ENCODE assay signal across 9 cellular contexts in the genomic region with DNA sequence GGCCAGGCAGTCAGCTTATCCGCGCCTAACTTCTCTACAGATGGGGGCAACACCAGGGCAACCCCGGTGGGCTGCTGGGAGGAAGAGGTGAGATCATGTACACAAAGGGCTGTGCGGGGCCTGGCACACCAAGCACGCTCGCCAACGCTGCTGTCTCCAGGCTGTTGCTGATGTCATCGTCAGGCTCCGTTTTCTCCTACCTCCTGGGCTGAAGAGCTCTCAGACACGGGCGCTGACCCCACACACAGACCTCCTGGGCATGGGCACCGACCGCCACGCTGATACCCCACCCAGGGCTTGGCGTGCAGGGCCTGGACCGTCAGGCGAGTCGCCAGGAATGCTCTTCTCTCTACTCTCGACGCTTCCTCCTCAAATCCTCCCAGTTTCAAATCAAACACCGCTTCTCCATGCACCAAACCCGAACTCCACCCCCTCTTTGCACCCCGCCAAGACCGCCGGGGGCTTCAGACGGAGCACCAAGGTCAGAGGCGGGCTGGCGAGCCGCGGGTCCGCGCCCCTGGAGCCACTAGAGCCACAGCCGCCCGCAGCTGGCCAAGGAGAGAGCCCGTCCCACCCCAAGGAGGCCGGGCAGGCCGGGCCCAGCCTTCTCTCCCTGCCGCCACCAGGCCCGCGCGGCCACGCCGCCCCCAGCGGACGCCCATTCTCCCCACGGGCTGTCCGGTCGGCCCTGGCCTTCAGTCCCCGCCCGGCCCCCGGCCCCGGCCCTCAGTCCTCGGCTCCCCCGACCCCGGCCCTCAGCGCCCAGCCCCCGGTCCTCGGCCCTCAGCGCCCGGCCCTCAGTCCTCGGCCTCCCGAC. TPM values are rescaled to one million over a fixed set of nuclear protein-coding genes. Genes with fewer than 3 reads are reported as not detected.
DNase-seq lines count a peak whose midpoint lies in the region; ATAC-seq and TF ChIP-seq lines count a peak whose summit lies in the region.
"Had no signal": no experiment of that assay in that cellular context is flagged by ENCODE, and none has a peak within 500 bp of the region (broad histone marks: within the 10 kb centered on the region; RNA-seq: fewer than 3 reads in every experiment).

No MANE protein-coding gene starts in this region.

- ATAC-seq in GM18868 (IDR thresholded peaks at IDR 0.05; ENCODE audit: unreplicated experiment): no peak
- no peak for ATAC-seq in GM18519 (IDR thresholded peaks at IDR 0.05; ENCODE audit: low FRiP score, unreplicated experiment)

- H3K4me1 ChIP-seq in DOHH2 (ENCODE audit: control insufficient read depth, low read length) (peaks cover 51% of the 10 kb centered on the region), adrenal gland (replicated peaks in 1 of 2) (peaks cover 30 to 54% of the 10 kb centered on the region in 2 donors), iPS-20b (ENCODE audit: insufficient read depth, low read length) (peaks cover 21% of the 10 kb centered on the region; the same call in 1 of the 2 replicates), spleen (peaks cover 50 to 61% (median 57%) of the 10 kb centered on the region in 6 donors)

- H3K79me2 ChIP-seq in DOHH2 (ENCODE audit: control insufficient read depth, low read length): peaks cover 43% of the 10 kb centered on the region

- H3K9me2 ChIP-seq in DOHH2 (replicated peaks; ENCODE audit: control insufficient read depth, low read length): no peaks in the 10 kb centered on the region

- DNase-seq in M059J (ENCODE audit: low read depth) (peak; percentile 25), adrenal gland (peak in 6 of 7 donors; percentile 41 to 82 (median 60)), spleen (peak; percentile 86), middle frontal gyrus (ENCODE audit: extremely low spot score, low spot score) (no peak)

- peaks cover 18% of the 10 kb centered on the region for H3F3A ChIP-seq in DOHH2 (ENCODE audit: control insufficient read depth, insufficient read depth)

- H3K4me3 ChIP-seq in DOHH2 (ENCODE audit: low read length): peak overlapping the region; percentile 82
- H3K4me3 ChIP-seq in adrenal gland: peak overlapping the region; percentile 1 to 99 (median 55)
- peak overlapping the region; percentile 73 for H3K4me3 ChIP-seq in iPS-20b (ENCODE audit: low read length)
- H3K4me3 ChIP-seq in spleen: peak overlapping the region; percentile 54 to 97 (median 80)

- TF ChIP-seq POLR2A in adrenal gland (IDR thresholded peaks at IDR 0.05) (peak in 1 of 2 donors; percentile 0), spleen (IDR thresholded peaks at IDR 0.05) (no peak)

- peaks cover 40% of the 10 kb centered on the region for H3K36me3 ChIP-seq in DOHH2 (ENCODE audit: control insufficient read depth, low read length)
- no peaks in the 10 kb centered on the region for H3K36me3 ChIP-seq in adrenal gland (replicated peaks in 1 of 2)
- H3K36me3 ChIP-seq in iPS-20b (ENCODE audit: insufficient read depth, low read depth, low read length): no peaks in the 10 kb centered on the region
- H3K36me3 ChIP-seq in spleen: no peaks in the 10 kb centered on the region

- intact Hi-C loops in adrenal gland (cut with DNase I): no loop called here
- intact Hi-C loops in spleen (cut with DNase I; ENCODE audit: low total_unique reads): loop anchor here (10.0 kb wide), 1 partner anchor 129 kb away; a partner anchor contains a TSS

- H4K20me1 ChIP-seq in DOHH2 (ENCODE audit: control insufficient read depth, insufficient read depth, low read depth, low read length): no peaks in the 10 kb centered on the region

- TF ChIP-seq CTCF in DOHH2 (IDR thresholded peaks at IDR 0.05; ENCODE audit: low read depth, low read length, poor library complexity, severe bottlenecking) (no peak), adrenal gland (IDR thresholded peaks at IDR 0.05) (no peak), spleen (IDR thresholded peaks at IDR 0.05 in 8 of 11, conservative IDR thresholded peaks at IDR 0.05 in 3 of 11) (no peak)

- H3K4me2 ChIP-seq in DOHH2 (ENCODE audit: low read length): peak overlapping the region; percentile 97

- H3K9ac ChIP-seq in iPS-20b (ENCODE audit: low read depth, low read length): peak overlapping the region; percentile 69; the same call in 1 of the 2 replicates

- no peaks in the 10 kb centered on the region for H3K9me3 ChIP-seq in DOHH2 (ENCODE audit: control insufficient read depth, insufficient read depth, low read length)
- H3K9me3 ChIP-seq in adrenal gland (replicated peaks in 1 of 3): no peaks in the 10 kb centered on the region
- no peaks in the 10 kb centered on the region for H3K9me3 ChIP-seq in iPS-20b (ENCODE audit: insufficient read depth, low read depth, low read length)
- no peaks in the 10 kb centered on the region for H3K9me3 ChIP-seq in spleen

- peaks cover 4% of the 10 kb centered on the region; the same call in 1 of the 2 replicates for H3K27me3 ChIP-seq in DOHH2 (ENCODE audit: control insufficient read depth, low read length)
- H3K27me3 ChIP-seq in adrenal gland: no peaks in the 10 kb centered on the region
- H3K27me3 ChIP-seq in iPS-20b (ENCODE audit: insufficient read depth, low read length): peaks cover 6% of the 10 kb centered on the region
- peaks cover 0 to 2% (median 0%) of the 10 kb centered on the region in 7 donors for H3K27me3 ChIP-seq in spleen (replicated peaks in 1 of 7)

- 0 to 5% (median 2%) methylated on average over 22 to 62 of the region's 62 CpGs for WGBS in adrenal gland, 4 donors
- 6 to 11% (median 9%) methylated on average over 39 to 62 of the region's 62 CpGs for WGBS in spleen, 5 donors

- peak overlapping the region; percentile 100 for H3K27ac ChIP-seq in DOHH2 (ENCODE audit: low read depth, low read length)
- H3K27ac ChIP-seq in adrenal gland: peak overlapping the region in 4 of 5 donors; percentile 50 to 94 (median 79)
- H3K27ac ChIP-seq in iPS-20b (ENCODE audit: low read length): no peak overlapping the region
- H3K27ac ChIP-seq in spleen: peak overlapping the region in 7 of 8 donors; percentile 51 to 91 (median 86)

RNA-seq across cellular contexts. Expression of a gene that starts 0.8 kb away (rescaled TPM):
- 19.6 and 43.6 TPM in 2 replicates for total RNA-seq in M059J (2014; rRNA removed; shearing (Covaris generic))
- total RNA-seq in adrenal gland: 100 to 1,000 TPM in 1 of 8 donors, 10 to 100 TPM in 7; 59.4 to 101 (median 80.4) TPM
- 100 to 1,000 TPM in 1 of 3 donors, 10 to 100 TPM in 1, 1 to 10 TPM in 1; 8.4 to 117 (median 66.5) TPM for polyA plus RNA-seq in adrenal gland
- total RNA-seq in spleen: 10 to 100 TPM; 65.2 to 96.9 (median 78.9) TPM
- 10 to 100 TPM; 35.7 to 63.3 (median 36.8) TPM for polyA plus RNA-seq in spleen

RNA-seq across cellular contexts. Expression of a gene that starts 7.3 kb away (rescaled TPM):
- 0.15 TPM in 1 of 2 replicates, not detected in the other for total RNA-seq in M059J (2014; rRNA removed; shearing (Covaris generic))
- total RNA-seq in adrenal gland (under 1 TPM in 5 of 8 donors, not detected in 3; 0.14 to 0.54 (median 0.25) TPM), spleen (1 to 10 TPM; 1.2 to 3.5 (median 2.6) TPM)
- polyA plus RNA-seq in adrenal gland (under 1 TPM in 2 of 3 donors, not detected in 1; 0.07 to 0.48 TPM), spleen (1 to 10 TPM in 2 of 3 donors, under 1 TPM in 1; 0.74 to 2.1 (median 1.3) TPM)

RNA-seq across cellular contexts. Expression of a gene that starts 12.6 kb away (rescaled TPM):
- not detected in 2 replicates for total RNA-seq in M059J (2014; rRNA removed; shearing (Covaris generic))
- total RNA-seq in adrenal gland (not detected), spleen (1 to 10 TPM in 1 of 7 donors, not detected in 6; 2.2 TPM)
- polyA plus RNA-seq in adrenal gland (not detected), spleen (under 1 TPM; 0.24 to 0.26 (median 0.26) TPM)
- total RNA-seq: SK-MEL-5 had no signal

RNA-seq across cellular contexts. Expression of a gene that starts 33.4 kb away (rescaled TPM):
- total RNA-seq in M059J (2014; rRNA removed; shearing (Covaris generic)): 31.2 and 59.8 TPM in 2 replicates
- 10 to 100 TPM; 47.5 to 91.0 (median 78.3) TPM for total RNA-seq in adrenal gland
- polyA plus RNA-seq in adrenal gland: 100 to 1,000 TPM in 1 of 3 donors, 10 to 100 TPM in 1, 1 to 10 TPM in 1; 6.3 to 120 (median 90.3) TPM
- 10 to 100 TPM; 62.5 to 81.1 (median 72.2) TPM for total RNA-seq in spleen
- 10 to 100 TPM; 36.6 to 71.2 (median 45.0) TPM for polyA plus RNA-seq in spleen

RNA-seq across cellular contexts. Expression of a gene that starts 34.0 kb away (rescaled TPM):
- 46.8 and 50.9 TPM in 2 replicates for total RNA-seq in M059J (2014; rRNA removed; shearing (Covaris generic))
- total RNA-seq in adrenal gland: 10 to 100 TPM; 22.9 to 40.2 (median 32.6) TPM
- 10 to 100 TPM; 13.8 to 90.5 (median 56.2) TPM for polyA plus RNA-seq in adrenal gland
- total RNA-seq in spleen: 10 to 100 TPM; 33.9 to 48.0 (median 38.1) TPM
- polyA plus RNA-seq in spleen: 10 to 100 TPM; 31.4 to 43.1 (median 35.0) TPM
